Comparison of ENCODE assay signal across 17 cellular contexts in genomic region chr7:91311844-91312243, GRCh38.
"Had no signal": no experiment of that assay in that cellular context is flagged by ENCODE, and none has a peak within 500 bp of the region (broad histone marks: within the 10 kb centered on the region; RNA-seq: fewer than 3 reads in every experiment).

No MANE protein-coding gene starts in this region.

- H3K27me3 ChIP-seq: ascending aorta, tibial artery, uterus had no signal

- H3K36me3 ChIP-seq: ascending aorta, tibial artery, uterus had no signal

- H3K4me3 ChIP-seq: ascending aorta, lung, tibial artery, uterus had no signal

- ATAC-seq: activated CD4-positive, alpha-beta T cell treated with anti-CD3 and anti-CD28 coated beads for 36 hours; activated naive CD8-positive, alpha-beta T cell treated with anti-CD3 and anti-CD28 coated beads, Interleukin-2, amount 50 U/mL, for 24 hours; T-cell had no signal

- H3K9me3 ChIP-seq: ascending aorta, tibial artery, uterus had no signal

- DNase-seq: activated CD4-positive, alpha-beta memory T cell treated with anti-CD3 and anti-CD28 coated beads, Interleukin-2, amount 10 ng/mL, durations not matched to agents 7 days and 5 days; activated CD4-positive, alpha-beta T cell treated with anti-CD3 and anti-CD28 coated beads for 36 hours; activated naive CD4-positive, alpha-beta T cell treated with anti-CD3 and anti-CD28 coated beads for 36 hours; activated naive CD8-positive, alpha-beta T cell treated with anti-CD3 and anti-CD28 coated beads, Interleukin-2, amount 50 U/mL, for 24 hours; activated T-cell treated with anti-CD3 and anti-CD28 coated beads, Interleukin-2, amount 50 U/mL, for 1 hour; cortex of kidney; effector CD4-positive, alpha-beta T cell; nucleus accumbens; posterior cingulate gyrus; retina; stimulated activated CD4-positive, alpha-beta T cell treated with anti-CD3 and anti-CD28 coated beads, Interleukin-2, amount 100 ng/mL, for 24 hours; stimulated activated naive CD4-positive, alpha-beta T cell treated with Interleukin-2 at 50 U/mL for 16 hours; T-cell had no signal

- H3K27ac ChIP-seq: ascending aorta had no signal

- H3K4me1 ChIP-seq: ascending aorta, uterus had no signal
